In the genomic region with DNA sequence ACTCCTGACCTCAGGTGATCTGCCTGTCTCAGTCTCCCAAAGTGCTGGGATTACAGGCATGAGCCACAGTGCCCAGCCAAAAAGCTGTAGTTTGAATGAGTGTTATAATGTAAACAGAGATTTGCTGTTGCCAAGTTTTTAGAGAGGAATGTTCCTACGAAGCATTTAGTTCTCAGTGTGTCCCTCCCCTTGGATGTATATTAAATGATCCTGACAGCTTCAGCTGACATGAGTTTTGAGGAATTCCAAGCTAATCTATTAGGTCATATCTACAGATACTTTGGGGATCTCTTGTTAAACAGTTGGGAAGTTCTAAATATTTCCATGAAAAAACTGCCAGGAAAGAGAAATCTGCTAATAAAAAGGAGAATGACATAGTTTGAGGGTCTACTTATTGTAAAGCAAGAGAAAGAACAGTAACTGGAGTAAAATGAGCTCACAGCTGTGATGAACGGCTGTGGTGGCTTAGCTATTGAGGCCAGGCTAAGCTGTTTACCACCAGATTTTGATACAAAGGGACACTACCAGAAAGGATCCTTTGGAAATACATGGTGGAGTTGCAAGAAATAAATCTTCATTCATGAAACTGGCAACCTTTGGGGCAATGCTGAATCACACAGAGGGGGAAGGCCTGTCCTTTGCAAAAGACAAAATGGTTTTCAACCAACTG, we compare ENCODE assay signal across 15 cellular contexts. TPM values are rescaled to one million over a fixed set of nuclear protein-coding genes. Genes with fewer than 3 reads are reported as not detected.
DNase-seq lines count a peak whose midpoint lies in the region; ATAC-seq and TF ChIP-seq lines count a peak whose summit lies in the region.
"Had no signal": no experiment of that assay in that cellular context is flagged by ENCODE, and none has a peak within 500 bp of the region (broad histone marks: within the 10 kb centered on the region; RNA-seq: fewer than 3 reads in every experiment).

No MANE protein-coding gene starts in this region.

- no peak for ATAC-seq in CD4-positive, alpha-beta T cell (ENCODE audit: poor library complexity)
- no peak for ATAC-seq in HG02642 (IDR thresholded peaks at IDR 0.05; ENCODE audit: poor library complexity, unreplicated experiment)
- ATAC-seq: A549; activated T-cell treated with anti-CD3 and anti-CD28 coated beads, Interleukin-2, amount 50 U/mL, for 72 hours had no signal

- no peak overlapping the region for H3K4me3 Mint-ChIP-seq in CD4-positive, alpha-beta T cell
- H3K4me3 Mint-ChIP-seq: activated CD4-positive, alpha-beta memory T cell treated with anti-CD3 and anti-CD28 coated beads, Interleukin-2, amount 10 ng/mL, durations not matched to agents 7 days and 5 days; activated naive CD8-positive, alpha-beta T cell treated with anti-CD3 and anti-CD28 coated beads, Interleukin-2, amount 10 ng/mL, durations not matched to agents 7 days and 5 days; activated T-cell treated with anti-CD3 and anti-CD28 coated beads, Interleukin-2, amount 50 U/mL, for 72 hours had no signal

- CTCF ChIA-PET in CD4-positive, alpha-beta T cell (lab: Charles Lee), result interaction anchor here (1.4 kb wide), 1 partner anchor 760 kb away, joined by 3 read pairs; no protein-coding TSS in a partner anchor
- CTCF ChIA-PET in SK-N-SH (lab: Yijun Ruan, JAX), result no interaction called here

- no peaks in the 10 kb centered on the region for H3K36me3 ChIP-seq in SK-N-SH (replicated peaks in 1 of 2; ENCODE audit: control insufficient read depth in 1 of 2, insufficient read depth in 2 of 2, low read length in 1 of 2)
- H3K36me3 ChIP-seq in Karpas-422 (ENCODE audit: insufficient read depth, low read length), result no peaks in the 10 kb centered on the region
- H3K36me3 ChIP-seq: thyroid gland had no signal

- H3K27ac Mint-ChIP-seq in CD4-positive, alpha-beta T cell, result peak overlapping the region; percentile 7
- H3K27ac Mint-ChIP-seq: activated CD4-positive, alpha-beta memory T cell treated with anti-CD3 and anti-CD28 coated beads, Interleukin-2, amount 10 ng/mL, durations not matched to agents 7 days and 5 days; activated naive CD8-positive, alpha-beta T cell treated with anti-CD3 and anti-CD28 coated beads, Interleukin-2, amount 10 ng/mL, durations not matched to agents 7 days and 5 days; activated T-cell treated with anti-CD3 and anti-CD28 coated beads, Interleukin-2, amount 50 U/mL, for 72 hours had no signal

- POLR2A ChIA-PET in CD4-positive, alpha-beta T cell (lab: Charles Lee), result no interaction called here
- POLR2A ChIA-PET in SK-N-SH (lab: Yijun Ruan, JAX), result no interaction called here

- H3K9ac ChIP-seq in SK-N-SH (no peak overlapping the region), Karpas-422 (ENCODE audit: low read length) (no peak overlapping the region)

- H3K4me3 ChIP-seq in SK-N-SH (ENCODE audit: low read depth in 2 of 2, low read length in 1 of 2) (no peak overlapping the region), fibroblast of pulmonary artery (replicated peaks; ENCODE audit: low read depth, low read length) (no peak overlapping the region), Karpas-422 (ENCODE audit: low read length) (no peak overlapping the region)
- H3K4me3 ChIP-seq: A549, lung, thyroid gland had no signal

- H3K27me3 Mint-ChIP-seq in CD4-positive, alpha-beta T cell, result no peaks in the 10 kb centered on the region

- no peaks in the 10 kb centered on the region for H3K9me3 ChIP-seq in CD4-positive, alpha-beta T cell (ENCODE audit: control insufficient read depth, low read length)
- no peaks in the 10 kb centered on the region for H3K9me3 ChIP-seq in SK-N-SH
- no peaks in the 10 kb centered on the region for H3K9me3 ChIP-seq in Karpas-422 (ENCODE audit: low read length)
- H3K9me3 ChIP-seq: A549, thyroid gland had no signal

- H3K4me2 ChIP-seq in SK-N-SH (no peak overlapping the region; the same call in 1 of the 2 replicates), Karpas-422 (ENCODE audit: low read depth, low read length, poor library complexity, severe bottlenecking) (no peak overlapping the region)
- H3K4me2 ChIP-seq: A549 had no signal

- H4K20me1 ChIP-seq in SK-N-SH (ENCODE audit: insufficient read depth) (no peaks in the 10 kb centered on the region), Karpas-422 (ENCODE audit: insufficient read depth, low read depth, low read length) (0 out of 2 replicates have a peak, but pooled peaks cover 6% of the 10 kb centered on the region)

- H3K79me2 ChIP-seq in SK-N-SH (ENCODE audit: insufficient read depth) (peaks cover 10% of the 10 kb centered on the region; the same call in 1 of the 2 replicates), Karpas-422 (ENCODE audit: low read length) (no peaks in the 10 kb centered on the region)

- DNase-seq in CD4-positive, alpha-beta T cell, result no peak
- DNase-seq in SK-N-SH (no peak), fibroblast of pulmonary artery (ENCODE audit: low read depth) (peak; percentile 59), retina (peak; percentile 29), Karpas-422 (no peak), NCI-H2171 (lab: John Stamatoyannopoulos, UW) (no peak), NCI-H2196 (lab: John Stamatoyannopoulos, UW; ENCODE audit: unreplicated experiment) (no peak)
- DNase-seq: activated CD4-positive, alpha-beta memory T cell treated with anti-CD3 and anti-CD28 coated beads, Interleukin-2, amount 10 ng/mL, durations not matched to agents 7 days and 5 days; activated naive CD8-positive, alpha-beta T cell treated with anti-CD3 and anti-CD28 coated beads, Interleukin-2, amount 10 ng/mL, durations not matched to agents 7 days and 5 days; activated T-cell treated with anti-CD3 and anti-CD28 coated beads, Interleukin-2, amount 50 U/mL, for 72 hours; central memory CD4-positive, alpha-beta T cell; thyroid gland had no signal

- H2AFZ ChIP-seq in SK-N-SH (ENCODE audit: low read depth) (no peak overlapping the region), Karpas-422 (ENCODE audit: low read length) (no peak overlapping the region)

- intact Hi-C loops in CD4-positive, alpha-beta T cell (cut with DNase I, micrococcal nuclease), result no loop called here

- H3K36me3 Mint-ChIP-seq in CD4-positive, alpha-beta T cell (ENCODE audit: low read depth), result no peaks in the 10 kb centered on the region

- no peak for TF ChIP-seq CTCF in CD4-positive, alpha-beta T cell (IDR thresholded peaks at IDR 0.05)
- TF ChIP-seq CTCF in SK-N-SH (IDR thresholded peaks at IDR 0.05) (no peak), fibroblast of pulmonary artery (IDR thresholded peaks at IDR 0.05; ENCODE audit: low read length, missing control alignments) (no peak)

- no peak overlapping the region for H3K27ac ChIP-seq in CD4-positive, alpha-beta T cell (ENCODE audit: low read depth, low read length)
- peak overlapping the region in 1 of 2 experiments; percentile 64; a peak in 3 of 4 replicates for H3K27ac ChIP-seq in SK-N-SH (ENCODE audit: low read depth in 2 of 2, low read length in 1 of 2)
- no peak overlapping the region for H3K27ac ChIP-seq in Karpas-422 (ENCODE audit: low read length)
- H3K27ac ChIP-seq: A549 had no signal

- no peaks in the 10 kb centered on the region for H3K27me3 ChIP-seq in CD4-positive, alpha-beta T cell (ENCODE audit: control insufficient read depth, insufficient read depth, low read length)
- no peaks in the 10 kb centered on the region for H3K27me3 ChIP-seq in SK-N-SH (ENCODE audit: insufficient read depth)
- no peaks in the 10 kb centered on the region for H3K27me3 ChIP-seq in Karpas-422 (ENCODE audit: low read length)
- H3K27me3 ChIP-seq: thyroid gland had no signal

- WGBS in SK-N-SH (ENCODE audit: low lambda C conversion rate), result 47% methylated on average over 2 of the region's 2 CpGs

- peak in 1 of 2 experiments; percentile 13; a peak in 1 of 4 replicates for TF ChIP-seq EP300 in SK-N-SH (IDR thresholded peaks at IDR 0.05; ENCODE audit: borderline replicate concordance in 1 of 2, low read depth in 1 of 2, low read length in 1 of 2)

- H3K9me3 Mint-ChIP-seq in CD4-positive, alpha-beta T cell, result no peaks in the 10 kb centered on the region
- H3K9me3 Mint-ChIP-seq: activated CD4-positive, alpha-beta memory T cell treated with anti-CD3 and anti-CD28 coated beads, Interleukin-2, amount 10 ng/mL, durations not matched to agents 7 days and 5 days; activated naive CD8-positive, alpha-beta T cell treated with anti-CD3 and anti-CD28 coated beads, Interleukin-2, amount 10 ng/mL, durations not matched to agents 7 days and 5 days; activated T-cell treated with anti-CD3 and anti-CD28 coated beads, Interleukin-2, amount 50 U/mL, for 72 hours had no signal

- H3K9me2 ChIP-seq in SK-N-SH (no peaks in the 10 kb centered on the region), Karpas-422 (replicated peaks; ENCODE audit: insufficient read depth, low read length) (no peaks in the 10 kb centered on the region)

- H3F3A ChIP-seq in SK-N-SH (replicated peaks; ENCODE audit: insufficient read depth), result peaks cover 28% of the 10 kb centered on the region

- H3K4me1 Mint-ChIP-seq in CD4-positive, alpha-beta T cell (ENCODE audit: low read depth), result peaks cover 15% of the 10 kb centered on the region

- H3K4me1 ChIP-seq in SK-N-SH (ENCODE audit: control insufficient read depth in 1 of 2, insufficient read depth in 2 of 2, low read depth in 1 of 2, low read length in 1 of 2) (peaks cover under 1 to 15% of the 10 kb centered on the region in 2 experiments; a peak in 2 of 4 replicates), Karpas-422 (ENCODE audit: low read length) (peaks cover 6% of the 10 kb centered on the region)

- TF ChIP-seq RAD21 in SK-N-SH (IDR thresholded peaks at IDR 0.05; ENCODE audit: low read length), result no peak

TF ChIP-seq in SK-N-SH, 30 proteins besides CTCF, POLR2A, EP300 and RAD21 (continues in another document):
- TF ChIP-seq JUND (IDR thresholded peaks at IDR 0.05) (peak; percentile 8; the same call in 1 of the 2 replicates), NFIC (IDR thresholded peaks at IDR 0.05; ENCODE audit: borderline replicate concordance) (peak; percentile 15; the same call in 1 of the 2 replicates)
- TF ChIP-seq, protein P1, sequence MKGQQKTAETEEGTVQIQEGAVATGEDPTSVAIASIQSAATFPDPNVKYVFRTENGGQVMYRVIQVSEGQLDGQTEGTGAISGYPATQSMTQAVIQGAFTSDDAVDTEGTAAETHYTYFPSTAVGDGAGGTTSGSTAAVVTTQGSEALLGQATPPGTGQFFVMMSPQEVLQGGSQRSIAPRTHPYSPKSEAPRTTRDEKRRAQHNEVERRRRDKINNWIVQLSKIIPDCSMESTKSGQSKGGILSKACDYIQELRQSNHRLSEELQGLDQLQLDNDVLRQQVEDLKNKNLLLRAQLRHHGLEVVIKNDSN (IDR thresholded peaks at IDR 0.05; ENCODE audit: borderline replicate concordance, low read depth), result no peak

RNA-seq across cellular contexts. Expression of a gene that starts 2.6 kb away (rescaled TPM):
- total RNA-seq in CD4-positive, alpha-beta T cell, result 1 to 10 TPM; 1.3 TPM
- 4.2 and 5.7 TPM in 2 replicates for polyA plus RNA-seq in SK-N-SH (2012; rRNA removed)
- polyA plus RNA-seq in SK-N-SH (2012; cell fraction: cytosol; rRNA removed), result 5.5 and 6.0 TPM in 2 replicates
- 4.2 and 7.5 TPM in 2 replicates for polyA plus RNA-seq in SK-N-SH (2012; cell fraction: nucleus; rRNA removed)
- 0.63 and 2.8 TPM in 2 replicates for total RNA-seq in Karpas-422 (2014; rRNA removed; shearing (Covaris generic); ENCODE audit: low replicate concordance)

Comparison
In these comparisons a context has a peak if more than half of its experiments do, and no peak if none do; other contexts are left out.
1. DNase-seq: peak in fibroblast of pulmonary artery (single experiment) and retina (single experiment); none in CD4-positive, alpha-beta T cell (0 of 10), SK-N-SH (single experiment), Karpas-422 (single experiment), NCI-H2171 (single experiment) and NCI-H2196 (single experiment).